10 cellular contexts compared by ENCODE assay signal in the genomic region with DNA sequence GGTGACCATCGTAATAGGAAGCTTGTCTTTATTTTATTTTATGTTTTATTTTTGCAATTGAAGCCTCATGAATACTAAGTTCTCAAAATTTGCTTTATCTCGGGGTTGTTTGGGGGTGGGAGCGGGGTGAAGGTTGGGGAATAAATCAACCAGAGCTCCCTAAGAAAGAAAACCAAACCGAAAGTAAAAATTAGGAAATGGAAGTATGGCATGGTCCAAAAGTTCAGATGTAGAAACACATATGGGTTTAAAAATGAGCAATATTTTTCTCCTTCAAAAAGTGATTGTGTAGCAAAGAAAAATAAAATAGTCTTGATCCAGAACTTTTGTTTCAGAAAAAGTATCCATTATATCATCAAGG.
A peak's percentile ranks its signal among the peaks of the same experiment; 100 is the strongest.
DNase-seq lines count a peak whose midpoint lies in the region; ATAC-seq and TF ChIP-seq lines count a peak whose summit lies in the region.
"Had no signal": no experiment of that assay in that cellular context is flagged by ENCODE, and none has a peak within 500 bp of the region (broad histone marks: within the 10 kb centered on the region; RNA-seq: fewer than 3 reads in every experiment).

No MANE protein-coding gene starts in this region.

- intact Hi-C loops in esophagus muscularis mucosa (cut with DNase I) (no loop called here), uterus (cut with DNase I; ENCODE audit: low total_unique reads) (no loop called here)
- intact Hi-C loops in naive thymus-derived CD4-positive, alpha-beta T cell (cut with micrococcal nuclease): no loop called here

- POLR2A ChIA-PET in naive thymus-derived CD4-positive, alpha-beta T cell (lab: Charles Lee): no interaction called here

- peak overlapping the region; percentile 18 for H3K4me3 Mint-ChIP-seq in activated naive CD8-positive, alpha-beta T cell
- no peak overlapping the region for H3K4me3 Mint-ChIP-seq in activated naive CD8-positive, alpha-beta T cell treated with anti-CD3 and anti-CD28 coated beads for 36 hours
- peak overlapping the region in 8 of 10 donors; percentile 16 to 67 (median 30) for H3K4me3 Mint-ChIP-seq in naive thymus-derived CD4-positive, alpha-beta T cell
- H3K4me3 Mint-ChIP-seq in activated T-cell treated with anti-CD3 and anti-CD28 coated beads, Interleukin-2, amount 50 U/mL, for 24 hours: no peak overlapping the region

- no peaks in the 10 kb centered on the region for H3K36me3 Mint-ChIP-seq in activated naive CD8-positive, alpha-beta T cell
- no peaks in the 10 kb centered on the region for H3K36me3 Mint-ChIP-seq in activated naive CD8-positive, alpha-beta T cell treated with anti-CD3 and anti-CD28 coated beads for 36 hours
- no peaks in the 10 kb centered on the region for H3K36me3 Mint-ChIP-seq in naive thymus-derived CD4-positive, alpha-beta T cell
- H3K36me3 Mint-ChIP-seq in activated T-cell treated with anti-CD3 and anti-CD28 coated beads, Interleukin-2, amount 50 U/mL, for 24 hours (ENCODE audit: low read depth): no peaks in the 10 kb centered on the region

- TF ChIP-seq POLR2A in esophagus muscularis mucosa (IDR thresholded peaks at IDR 0.05; ENCODE audit: low read depth) (no peak), uterus (IDR thresholded peaks at IDR 0.05) (no peak)

- H3K27me3 Mint-ChIP-seq in activated naive CD8-positive, alpha-beta T cell: no peaks in the 10 kb centered on the region
- no peaks in the 10 kb centered on the region for H3K27me3 Mint-ChIP-seq in activated naive CD8-positive, alpha-beta T cell treated with anti-CD3 and anti-CD28 coated beads for 36 hours
- H3K27me3 Mint-ChIP-seq in naive thymus-derived CD4-positive, alpha-beta T cell: no peaks in the 10 kb centered on the region
- no peaks in the 10 kb centered on the region for H3K27me3 Mint-ChIP-seq in activated T-cell treated with anti-CD3 and anti-CD28 coated beads, Interleukin-2, amount 50 U/mL, for 24 hours

- CTCF ChIA-PET in naive thymus-derived CD4-positive, alpha-beta T cell (lab: Charles Lee): no interaction called here

- peak overlapping the region; percentile 28 to 51 (median 42) for H3K4me3 ChIP-seq in esophagus muscularis mucosa
- H3K4me3 ChIP-seq in naive thymus-derived CD4-positive, alpha-beta T cell (ENCODE audit: low read length): no peak overlapping the region
- H3K4me3 ChIP-seq in uterus: peak overlapping the region; percentile 7 to 31
- H3K4me3 ChIP-seq: prostate gland had no signal

- peaks cover 6% of the 10 kb centered on the region for H3K9me3 Mint-ChIP-seq in activated naive CD8-positive, alpha-beta T cell (ENCODE audit: low read depth)
- peaks cover 3% of the 10 kb centered on the region for H3K9me3 Mint-ChIP-seq in activated naive CD8-positive, alpha-beta T cell treated with anti-CD3 and anti-CD28 coated beads for 36 hours
- peaks cover 0 to 11% (median 2%) of the 10 kb centered on the region in 11 donors for H3K9me3 Mint-ChIP-seq in naive thymus-derived CD4-positive, alpha-beta T cell
- H3K9me3 Mint-ChIP-seq in activated T-cell treated with anti-CD3 and anti-CD28 coated beads, Interleukin-2, amount 50 U/mL, for 24 hours: peaks cover 1% of the 10 kb centered on the region

- peaks cover 2% of the 10 kb centered on the region for H3K4me1 Mint-ChIP-seq in activated naive CD8-positive, alpha-beta T cell (ENCODE audit: low read depth)
- H3K4me1 Mint-ChIP-seq in activated naive CD8-positive, alpha-beta T cell treated with anti-CD3 and anti-CD28 coated beads for 36 hours: peaks cover 5% of the 10 kb centered on the region
- peaks cover 0 to 14% (median 5%) of the 10 kb centered on the region in 7 donors for H3K4me1 Mint-ChIP-seq in naive thymus-derived CD4-positive, alpha-beta T cell
- H3K4me1 Mint-ChIP-seq in activated T-cell treated with anti-CD3 and anti-CD28 coated beads, Interleukin-2, amount 50 U/mL, for 24 hours (ENCODE audit: low read depth): peaks cover 8% of the 10 kb centered on the region

- H3K27ac ChIP-seq in esophagus muscularis mucosa (replicated peaks in 1 of 4) (peak overlapping the region; percentile 52 to 75 (median 61)), uterus (peak overlapping the region; percentile 58 to 61)
- H3K27ac ChIP-seq in naive thymus-derived CD4-positive, alpha-beta T cell (ENCODE audit: low read depth, low read length): no peak overlapping the region
- H3K27ac ChIP-seq: prostate gland had no signal

- H3K9me3 ChIP-seq in esophagus muscularis mucosa (no peaks in the 10 kb centered on the region), uterus (no peaks in the 10 kb centered on the region)
- no peaks in the 10 kb centered on the region for H3K9me3 ChIP-seq in naive thymus-derived CD4-positive, alpha-beta T cell (ENCODE audit: control insufficient read depth in 2 of 3, low read length in 3 of 3)
- H3K9me3 ChIP-seq: prostate gland had no signal

- DNase-seq in activated naive CD8-positive, alpha-beta T cell treated with anti-CD3 and anti-CD28 coated beads for 36 hours: no peak
- no peak for DNase-seq in esophagus muscularis mucosa (ENCODE audit: extremely low spot score)
- DNase-seq in naive thymus-derived CD4-positive, alpha-beta T cell: no peak
- no peak for DNase-seq in uterus
- DNase-seq in activated T-cell treated with anti-CD3 and anti-CD28 coated beads, Interleukin-2, amount 50 U/mL, for 24 hours: no peak
- DNase-seq in central memory CD4-positive, alpha-beta T cell: no peak
- DNase-seq: hypothalamus had no signal

- 23% methylated on average over 4 of the region's 4 CpGs for WGBS in esophagus muscularis mucosa

- TF ChIP-seq CTCF in esophagus muscularis mucosa (IDR thresholded peaks at IDR 0.05): no peak
- TF ChIP-seq CTCF in uterus (IDR thresholded peaks at IDR 0.05): no peak

- H3K27ac Mint-ChIP-seq in activated naive CD8-positive, alpha-beta T cell: no peak overlapping the region
- H3K27ac Mint-ChIP-seq in activated naive CD8-positive, alpha-beta T cell treated with anti-CD3 and anti-CD28 coated beads for 36 hours: no peak overlapping the region
- no peak overlapping the region for H3K27ac Mint-ChIP-seq in naive thymus-derived CD4-positive, alpha-beta T cell
- H3K27ac Mint-ChIP-seq in activated T-cell treated with anti-CD3 and anti-CD28 coated beads, Interleukin-2, amount 50 U/mL, for 24 hours: no peak overlapping the region

- TF ChIP-seq EP300 in esophagus muscularis mucosa (IDR thresholded peaks at IDR 0.05): no peak

- H3K4me1 ChIP-seq in esophagus muscularis mucosa (peaks cover 0 to 20% (median 15%) of the 10 kb centered on the region in 4 donors), uterus (no peaks in the 10 kb centered on the region)
- H3K4me1 ChIP-seq in naive thymus-derived CD4-positive, alpha-beta T cell (ENCODE audit: control insufficient read depth in 2 of 2, insufficient read depth in 2 of 2, low read length in 2 of 2): no peaks in the 10 kb centered on the region
- H3K4me1 ChIP-seq: prostate gland had no signal

- no peaks in the 10 kb centered on the region for H3K27me3 ChIP-seq in esophagus muscularis mucosa
- no peaks in the 10 kb centered on the region for H3K27me3 ChIP-seq in naive thymus-derived CD4-positive, alpha-beta T cell (ENCODE audit: control insufficient read depth in 2 of 2, insufficient read depth in 2 of 2, low read length in 2 of 2)
- H3K27me3 ChIP-seq in uterus: no peaks in the 10 kb centered on the region

- ATAC-seq in naive thymus-derived CD4-positive, alpha-beta T cell: no peak
- no peak for ATAC-seq in GM21528 (IDR thresholded peaks at IDR 0.05; ENCODE audit: low FRiP score, unreplicated experiment)

- H3K36me3 ChIP-seq in esophagus muscularis mucosa (no peaks in the 10 kb centered on the region), uterus (no peaks in the 10 kb centered on the region)
- H3K36me3 ChIP-seq in naive thymus-derived CD4-positive, alpha-beta T cell (ENCODE audit: control insufficient read depth in 2 of 3, insufficient read depth in 3 of 3, low read length in 3 of 3): no peaks in the 10 kb centered on the region
- H3K36me3 ChIP-seq: prostate gland had no signal

Comparison
In these comparisons a context has a peak if more than half of its experiments do, and no peak if none do; other contexts are left out.
1. H3K4me3 Mint-ChIP-seq: peak in activated naive CD8-positive, alpha-beta T cell (single experiment) and naive thymus-derived CD4-positive, alpha-beta T cell (8 of 10); none in activated naive CD8-positive, alpha-beta T cell treated with anti-CD3 and anti-CD28 coated beads for 36 hours (single experiment) and activated T-cell treated with anti-CD3 and anti-CD28 coated beads, Interleukin-2, amount 50 U/mL, for 24 hours (single experiment).